In the genomic region with DNA sequence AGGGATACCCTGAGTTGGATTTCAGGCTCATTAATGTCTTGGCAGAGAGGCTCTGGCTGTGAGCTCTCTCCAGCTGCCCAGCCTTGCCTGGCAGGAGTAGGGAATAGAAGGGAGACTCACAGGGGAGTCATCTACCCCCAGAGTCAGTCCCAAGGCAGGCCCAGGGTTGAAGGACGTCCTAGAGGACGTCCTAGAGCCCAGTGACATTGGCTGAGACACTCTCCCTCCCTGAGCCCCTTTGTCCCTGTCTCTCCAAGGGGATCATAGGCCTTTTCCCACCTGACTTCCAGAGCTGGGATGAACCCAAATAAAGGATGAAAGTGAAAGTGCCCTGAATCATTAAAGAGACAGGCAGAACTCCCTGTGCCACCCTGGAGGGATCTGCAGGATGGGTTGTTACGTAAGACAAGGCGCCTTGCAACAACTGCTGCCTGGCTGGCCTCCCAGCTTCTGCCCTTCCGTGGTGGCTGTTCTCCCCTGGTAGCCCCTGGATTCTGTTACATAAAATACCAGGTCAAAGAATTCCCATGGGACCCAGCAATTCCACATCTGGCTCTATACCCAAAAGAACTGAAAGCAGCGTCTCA, we compare ENCODE assay signal across 15 cellular contexts. TPM values are rescaled to one million over a fixed set of nuclear protein-coding genes. Genes with fewer than 3 reads are reported as not detected.
DNase-seq lines count a peak whose midpoint lies in the region; ATAC-seq, FAIRE-seq and TF ChIP-seq lines count a peak whose summit lies in the region.
"Had no signal": no experiment of that assay in that cellular context is flagged by ENCODE, and none has a peak within 500 bp of the region (broad histone marks: within the 10 kb centered on the region; RNA-seq: fewer than 3 reads in every experiment).

No MANE protein-coding gene starts in this region.

- CTCF ChIA-PET in Panc1 (lab: Charles Lee) = no interaction called here

- no peaks in the 10 kb centered on the region for H3K36me3 Mint-ChIP-seq in progenitor cell of endocrine pancreas (ENCODE audit: insufficient read depth)

- peak; percentile 59; the same call in 1 of the 2 replicates for ATAC-seq in Panc1
- ATAC-seq: activated CD8-positive, alpha-beta T cell treated with anti-CD3 and anti-CD28 coated beads, Interleukin-2, amount 10 ng/mL, durations not matched to agents 7 days and 5 days; K562 had no signal

- H3K9me3 ChIP-seq in Panc1 (ENCODE audit: control insufficient read depth, insufficient read depth, low read depth, low read length) = no peaks in the 10 kb centered on the region

- peaks cover 2% of the 10 kb centered on the region for H3K4me1 Mint-ChIP-seq in progenitor cell of endocrine pancreas (ENCODE audit: low read depth)

- H3K36me3 ChIP-seq in Panc1 (ENCODE audit: control insufficient read depth, insufficient read depth, low read length) = no peaks in the 10 kb centered on the region

- peaks cover 18% of the 10 kb centered on the region for H3K27me3 Mint-ChIP-seq in progenitor cell of endocrine pancreas

- no peak for FAIRE-seq in RCC 7860 (lab: Jason Lieb, UNC)
- FAIRE-seq: endothelial cell of umbilical vein, islet of Langerhans, K562 had no signal

- H3K27me3 ChIP-seq in Panc1 (ENCODE audit: control insufficient read depth, insufficient read depth, low read length) = no peaks in the 10 kb centered on the region

- H3K4me3 Mint-ChIP-seq in progenitor cell of endocrine pancreas (ENCODE audit: low read depth) = no peak overlapping the region
- H3K4me3 Mint-ChIP-seq: activated CD8-positive, alpha-beta T cell treated with anti-CD3 and anti-CD28 coated beads, Interleukin-2, amount 10 ng/mL, durations not matched to agents 7 days and 5 days had no signal

- H3K4me1 ChIP-seq in Panc1 (ENCODE audit: control insufficient read depth, insufficient read depth, low read length) = no peaks in the 10 kb centered on the region
- H3K4me1 ChIP-seq: parathyroid adenoma had no signal

- H3K4me3 ChIP-seq in Panc1 (ENCODE audit: low read depth in 2 of 2, low read length in 2 of 2) = no peak overlapping the region
- no peak overlapping the region for H3K4me3 ChIP-seq in fibroblast of pulmonary artery (replicated peaks; ENCODE audit: low read depth, low read length)
- H3K4me3 ChIP-seq: K562 had no signal

- H3K27ac ChIP-seq in Panc1 (ENCODE audit: low read length) = no peak overlapping the region
- H3K27ac ChIP-seq: parathyroid adenoma had no signal

- DNase-seq in Daoy (ENCODE audit: low read depth) = peak; percentile 30
- DNase-seq in Panc1 (ENCODE audit: low read depth, low spot score) = no peak
- peak; percentile 37 for DNase-seq in fibroblast of pulmonary artery (ENCODE audit: low read depth)
- DNase-seq in posterior cingulate gyrus = peak in 8 of 10 donors; percentile 42 to 93 (median 62)
- no peak for DNase-seq in ACHN
- DNase-seq in RCC 7860 (ENCODE audit: low spot score) = no peak
- DNase-seq in progenitor cell of endocrine pancreas (ENCODE audit: low spot score, unreplicated experiment) = no peak
- DNase-seq in KG1 (lab: John Stamatoyannopoulos, UW) = no peak
- DNase-seq: activated CD8-positive, alpha-beta T cell treated with anti-CD3 and anti-CD28 coated beads, Interleukin-2, amount 10 ng/mL, durations not matched to agents 7 days and 5 days; Caco-2; NCI-H526 treated with DMSO at 0.1 percent for 48 hours had no signal

- in situ Hi-C loops in Panc1 (cut with HindIII; ENCODE audit: low pct_unique_long_range_greater_than_20kb, low sequenced_read_pairs) (no loop called here), ACHN (cut with HindIII; ENCODE audit: low pct_ligation_motif_present, low pct_unique_long_range_greater_than_20kb, low sequenced_read_pairs) (no loop called here)

- peaks cover under 1% of the 10 kb centered on the region for H3K9me3 Mint-ChIP-seq in progenitor cell of endocrine pancreas (ENCODE audit: low read depth)

- TF ChIP-seq CTCF in Panc1 (IDR thresholded peaks at IDR 0.05) = no peak
- TF ChIP-seq CTCF in fibroblast of pulmonary artery (IDR thresholded peaks at IDR 0.05; ENCODE audit: low read length, missing control alignments) = no peak
- no peak for TF ChIP-seq CTCF in progenitor cell of endocrine pancreas (IDR thresholded peaks at IDR 0.05; ENCODE audit: unreplicated experiment)

- BruUV-seq in Panc1 (replicated peaks; lab: Mats Ljungman, UMichigan) = no TSS peak

- intact Hi-C loops in Panc1 (cut with micrococcal nuclease; ENCODE audit: unreplicated experiment) = no loop called here
- intact Hi-C loops in posterior cingulate gyrus (cut with DNase I) = no loop called here

- no peak overlapping the region for H3K27ac Mint-ChIP-seq in progenitor cell of endocrine pancreas
- H3K27ac Mint-ChIP-seq: activated CD8-positive, alpha-beta T cell treated with anti-CD3 and anti-CD28 coated beads, Interleukin-2, amount 10 ng/mL, durations not matched to agents 7 days and 5 days had no signal

- POLR2A ChIA-PET in Panc1 (lab: Charles Lee) = no interaction called here

RNA-seq across cellular contexts. Expression of a gene that starts 53.6 kb away (rescaled TPM):
- total RNA-seq in Daoy (2014; rRNA removed; shearing (Covaris generic)) = 7.2 and 11.5 TPM in 2 replicates
- total RNA-seq in Panc1 (2021; ENCODE audit: unreplicated experiment) (2.4 TPM), progenitor cell of endocrine pancreas (15.2 and 16.2 TPM in 2 replicates)
- 1.9 TPM for polyA plus RNA-seq in Panc1 (2012; ENCODE audit: insufficient read length)
- total RNA-seq: activated CD8-positive, alpha-beta T cell treated with anti-CD3 and anti-CD28 coated beads, Interleukin-2, amount 10 ng/mL, durations not matched to agents 7 days and 5 days had no signal

Comparison
In these comparisons a context has a peak if more than half of its experiments do, and no peak if none do; other contexts are left out.
1. DNase-seq: peak in Daoy (single experiment), fibroblast of pulmonary artery (single experiment) and posterior cingulate gyrus (8 of 10); none in Panc1 (single experiment), ACHN (single experiment), RCC 7860 (single experiment), progenitor cell of endocrine pancreas (single experiment) and KG1 (single experiment).